ENCODE assay signal across 10 cellular contexts in genomic region chr4:10095296-10095991, GRCh38. TPM values are rescaled to one million over a fixed set of nuclear protein-coding genes. Genes with fewer than 3 reads are reported as not detected.
DNase-seq lines count a peak whose midpoint lies in the region; ATAC-seq lines count a peak whose summit lies in the region.
"Had no signal": no experiment of that assay in that cellular context is flagged by ENCODE, and none has a peak within 500 bp of the region (broad histone marks: within the 10 kb centered on the region; RNA-seq: fewer than 3 reads in every experiment).

No MANE protein-coding gene starts in this region.

- no peak overlapping the region for H2AFZ ChIP-seq in ACC112 (ENCODE audit: low read length, unreplicated experiment)

- peak; percentile 86 for DNase-seq in myocyte (ENCODE audit: low read depth)
- no peak for DNase-seq in COR-L47 (lab: John Stamatoyannopoulos, UW)
- DNase-seq in occipital lobe (lab: John Stamatoyannopoulos, UW), result no peak
- DNase-seq in effector CD8-positive, alpha-beta T cell (lab: John Stamatoyannopoulos, UW), result no peak
- DNase-seq: DMS153, nephron progenitor cell had no signal

- peaks cover 80% of the 10 kb centered on the region for H3K79me2 ChIP-seq in ACC112 (ENCODE audit: control insufficient read depth, insufficient read depth, low read length, unreplicated experiment)

- ATAC-seq in HG02943 (IDR thresholded peaks at IDR 0.05; ENCODE audit: low read depth, unreplicated experiment) (peak; percentile 29), HG03097 (IDR thresholded peaks at IDR 0.05; ENCODE audit: low FRiP score, unreplicated experiment) (no peak)

- no peaks in the 10 kb centered on the region for H3K27me3 ChIP-seq in ACC112 (ENCODE audit: insufficient read depth, low read length)

- peaks cover 78% of the 10 kb centered on the region for H3K4me1 ChIP-seq in ACC112 (ENCODE audit: control insufficient read depth, insufficient read depth, low read length, unreplicated experiment)

- H3K36me3 ChIP-seq in ACC112 (ENCODE audit: insufficient read depth, low read length), result peaks cover 45% of the 10 kb centered on the region; the same call in 1 of the 2 replicates

- 68 to 86% (median 77%) methylated on average over 13 of the region's 13 CpGs for WGBS in adipose tissue, 3 donors

- H3K4me3 ChIP-seq in ACC112 (ENCODE audit: low read depth, low read length), result peak overlapping the region; percentile 35; the same call in 1 of the 2 replicates

- H3K27ac ChIP-seq in ACC112 (ENCODE audit: low read depth, low read length), result peak overlapping the region; percentile 94
- H3K27ac ChIP-seq in adipose tissue (ENCODE audit: low read depth, low read length), result peak overlapping the region; percentile 40

RNA-seq across cellular contexts. Expression of gene WDR1, which starts 21.2 kb away (rescaled TPM):
- 100 to 1,000 TPM in 1 of 3 donors, 10 to 100 TPM in 2; 52.1 to 153 (median 90.1) TPM for polyA plus RNA-seq in adipose tissue
- total RNA-seq in myocyte, result 128 and 156 TPM in 2 replicates
- polyA plus RNA-seq in myocyte (2012), result 239 TPM
- 75.5 TPM for total RNA-seq in occipital lobe
